In the genomic region with DNA sequence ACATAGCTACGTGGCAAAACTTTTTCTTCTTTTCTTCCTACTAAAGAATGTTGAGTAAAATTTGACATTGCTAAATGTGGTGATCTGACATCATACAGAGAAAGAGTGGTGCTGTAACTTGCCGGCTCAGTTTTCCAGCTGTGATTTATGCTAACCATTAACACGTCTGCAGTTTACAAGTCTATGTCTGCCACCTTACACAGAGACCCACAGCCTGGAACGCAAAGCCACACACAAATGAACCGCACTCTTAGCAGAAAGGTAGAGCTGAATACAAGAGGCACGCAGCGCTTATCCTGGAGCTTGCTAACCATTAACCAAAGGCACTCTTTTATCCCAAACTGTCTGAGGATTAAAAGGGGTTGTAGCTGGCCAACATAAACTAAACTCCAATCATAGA, we compare ENCODE assay signal across 2 cellular contexts.
TF ChIP-seq lines count a peak whose summit lies in the region.

No MANE protein-coding gene starts in this region.

TF ChIP-seq in A549, 52 proteins besides CTCF, POLR2A, EP300 and RAD21:
- TF ChIP-seq EHF (CRISPR knock-in tag; IDR thresholded peaks at IDR 0.05) (no peak), JUNB (IDR thresholded peaks at IDR 0.05) (no peak), MAFK (IDR thresholded peaks at IDR 0.05; ENCODE audit: partially characterized antibody) (peak; percentile 0), GATA3 (IDR thresholded peaks at IDR 0.05; ENCODE audit: borderline replicate concordance) (no peak)

TF ChIP-seq in IMR-90, 13 proteins besides CTCF, POLR2A, EP300 and RAD21:
- no peak for TF ChIP-seq MAZ (IDR thresholded peaks at IDR 0.05; ENCODE audit: borderline replicate concordance, low read depth, low read length)
- no peak for TF ChIP-seq RCOR1 (IDR thresholded peaks at IDR 0.05; ENCODE audit: insufficient replicate concordance, low read length)
- no peak for TF ChIP-seq MAFK (IDR thresholded peaks at IDR 0.05; ENCODE audit: low read depth, low read length)
- no peak for TF ChIP-seq BHLHE40 (IDR thresholded peaks at IDR 0.05; ENCODE audit: low read depth, low read length)
- TF ChIP-seq NFE2L2 (IDR thresholded peaks at IDR 0.05; ENCODE audit: low read depth, low read length) = no peak
- TF ChIP-seq SMC3 (IDR thresholded peaks at IDR 0.05; ENCODE audit: low read depth, low read length) = no peak
- TF ChIP-seq CHD1 (IDR thresholded peaks at IDR 0.05; ENCODE audit: low read depth, low read length) = no peak
- TF ChIP-seq, protein P1, sequence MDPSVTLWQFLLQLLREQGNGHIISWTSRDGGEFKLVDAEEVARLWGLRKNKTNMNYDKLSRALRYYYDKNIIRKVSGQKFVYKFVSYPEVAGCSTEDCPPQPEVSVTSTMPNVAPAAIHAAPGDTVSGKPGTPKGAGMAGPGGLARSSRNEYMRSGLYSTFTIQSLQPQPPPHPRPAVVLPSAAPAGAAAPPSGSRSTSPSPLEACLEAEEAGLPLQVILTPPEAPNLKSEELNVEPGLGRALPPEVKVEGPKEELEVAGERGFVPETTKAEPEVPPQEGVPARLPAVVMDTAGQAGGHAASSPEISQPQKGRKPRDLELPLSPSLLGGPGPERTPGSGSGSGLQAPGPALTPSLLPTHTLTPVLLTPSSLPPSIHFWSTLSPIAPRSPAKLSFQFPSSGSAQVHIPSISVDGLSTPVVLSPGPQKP (IDR thresholded peaks at IDR 0.05; ENCODE audit: borderline replicate concordance, low read depth, low read length) = no peak
- TF ChIP-seq RFX5 (IDR thresholded peaks at IDR 0.05; ENCODE audit: low read depth, low read length) = no peak
- no peak for TF ChIP-seq CEBPB (IDR thresholded peaks at IDR 0.05; ENCODE audit: low read depth, low read length)
- TF ChIP-seq MXI1 (IDR thresholded peaks at IDR 0.05; ENCODE audit: borderline replicate concordance, low read depth, low read length) = no peak
- TF ChIP-seq FOS (IDR thresholded peaks at IDR 0.05; ENCODE audit: low read depth, low read length) = no peak
- TF ChIP-seq, protein P2, sequence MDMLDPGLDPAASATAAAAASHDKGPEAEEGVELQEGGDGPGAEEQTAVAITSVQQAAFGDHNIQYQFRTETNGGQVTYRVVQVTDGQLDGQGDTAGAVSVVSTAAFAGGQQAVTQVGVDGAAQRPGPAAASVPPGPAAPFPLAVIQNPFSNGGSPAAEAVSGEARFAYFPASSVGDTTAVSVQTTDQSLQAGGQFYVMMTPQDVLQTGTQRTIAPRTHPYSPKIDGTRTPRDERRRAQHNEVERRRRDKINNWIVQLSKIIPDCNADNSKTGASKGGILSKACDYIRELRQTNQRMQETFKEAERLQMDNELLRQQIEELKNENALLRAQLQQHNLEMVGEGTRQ (IDR thresholded peaks at IDR 0.05; ENCODE audit: low read depth, low read length) = no peak
